1 cellular context compared by ENCODE assay signal in genomic region chr15:76799760-76800159, GRCh38.
TF ChIP-seq lines count a peak whose summit lies in the region.

No MANE protein-coding gene starts in this region.

TF ChIP-seq in K562, 482 proteins besides CTCF, POLR2A, EP300 and RAD21 (continued from another document):
- TF ChIP-seq ATF4 (CRISPR knock-in tag; IDR thresholded peaks at IDR 0.05) (no peak), NFE2 (IDR thresholded peaks at IDR 0.05; ENCODE audit: low read depth) (0 out of 2 replicates have a peak, but pooled peaks have one; percentile 12), JUND (IDR thresholded peaks at IDR 0.05; ENCODE audit: borderline replicate concordance, low read depth, low read length) (peak; percentile 71; the same call in 1 of the 2 replicates), JUND (tag; IDR thresholded peaks at IDR 0.05; ENCODE audit: borderline replicate concordance, low read depth, low read length) (peak; percentile 67; the same call in 1 of the 3 replicates), FOXA3 (CRISPR knock-in tag; conservative IDR thresholded peaks at IDR 0.05 in 1 of 2, IDR thresholded peaks at IDR 0.05 in 1 of 2) (no peak), ARID1B (IDR thresholded peaks at IDR 0.05) (peak; percentile 51), L3MBTL2 (IDR thresholded peaks at IDR 0.05) (no peak), ZNF316 (IDR thresholded peaks at IDR 0.05) (peak; percentile 73), TFAM (CRISPR knock-in tag; conservative IDR thresholded peaks at IDR 0.05) (no peak), ZBTB8A (IDR thresholded peaks at IDR 0.05; ENCODE audit: partially characterized antibody) (no peak), JUN (IDR thresholded peaks at IDR 0.05; ENCODE audit: borderline replicate concordance, low read depth, low read length) (peak; percentile 27; the same call in 1 of the 2 replicates), JUN (CRISPR knock-in tag; IDR thresholded peaks at IDR 0.05; ENCODE audit: borderline replicate concordance) (no peak), PML (IDR thresholded peaks at IDR 0.05; ENCODE audit: low read length) (no peak), EHMT2 (IDR thresholded peaks at IDR 0.05) (no peak), C11orf30 (IDR thresholded peaks at IDR 0.05; ENCODE audit: low read depth) (peak; percentile 77)
- TF ChIP-seq, protein P1, sequence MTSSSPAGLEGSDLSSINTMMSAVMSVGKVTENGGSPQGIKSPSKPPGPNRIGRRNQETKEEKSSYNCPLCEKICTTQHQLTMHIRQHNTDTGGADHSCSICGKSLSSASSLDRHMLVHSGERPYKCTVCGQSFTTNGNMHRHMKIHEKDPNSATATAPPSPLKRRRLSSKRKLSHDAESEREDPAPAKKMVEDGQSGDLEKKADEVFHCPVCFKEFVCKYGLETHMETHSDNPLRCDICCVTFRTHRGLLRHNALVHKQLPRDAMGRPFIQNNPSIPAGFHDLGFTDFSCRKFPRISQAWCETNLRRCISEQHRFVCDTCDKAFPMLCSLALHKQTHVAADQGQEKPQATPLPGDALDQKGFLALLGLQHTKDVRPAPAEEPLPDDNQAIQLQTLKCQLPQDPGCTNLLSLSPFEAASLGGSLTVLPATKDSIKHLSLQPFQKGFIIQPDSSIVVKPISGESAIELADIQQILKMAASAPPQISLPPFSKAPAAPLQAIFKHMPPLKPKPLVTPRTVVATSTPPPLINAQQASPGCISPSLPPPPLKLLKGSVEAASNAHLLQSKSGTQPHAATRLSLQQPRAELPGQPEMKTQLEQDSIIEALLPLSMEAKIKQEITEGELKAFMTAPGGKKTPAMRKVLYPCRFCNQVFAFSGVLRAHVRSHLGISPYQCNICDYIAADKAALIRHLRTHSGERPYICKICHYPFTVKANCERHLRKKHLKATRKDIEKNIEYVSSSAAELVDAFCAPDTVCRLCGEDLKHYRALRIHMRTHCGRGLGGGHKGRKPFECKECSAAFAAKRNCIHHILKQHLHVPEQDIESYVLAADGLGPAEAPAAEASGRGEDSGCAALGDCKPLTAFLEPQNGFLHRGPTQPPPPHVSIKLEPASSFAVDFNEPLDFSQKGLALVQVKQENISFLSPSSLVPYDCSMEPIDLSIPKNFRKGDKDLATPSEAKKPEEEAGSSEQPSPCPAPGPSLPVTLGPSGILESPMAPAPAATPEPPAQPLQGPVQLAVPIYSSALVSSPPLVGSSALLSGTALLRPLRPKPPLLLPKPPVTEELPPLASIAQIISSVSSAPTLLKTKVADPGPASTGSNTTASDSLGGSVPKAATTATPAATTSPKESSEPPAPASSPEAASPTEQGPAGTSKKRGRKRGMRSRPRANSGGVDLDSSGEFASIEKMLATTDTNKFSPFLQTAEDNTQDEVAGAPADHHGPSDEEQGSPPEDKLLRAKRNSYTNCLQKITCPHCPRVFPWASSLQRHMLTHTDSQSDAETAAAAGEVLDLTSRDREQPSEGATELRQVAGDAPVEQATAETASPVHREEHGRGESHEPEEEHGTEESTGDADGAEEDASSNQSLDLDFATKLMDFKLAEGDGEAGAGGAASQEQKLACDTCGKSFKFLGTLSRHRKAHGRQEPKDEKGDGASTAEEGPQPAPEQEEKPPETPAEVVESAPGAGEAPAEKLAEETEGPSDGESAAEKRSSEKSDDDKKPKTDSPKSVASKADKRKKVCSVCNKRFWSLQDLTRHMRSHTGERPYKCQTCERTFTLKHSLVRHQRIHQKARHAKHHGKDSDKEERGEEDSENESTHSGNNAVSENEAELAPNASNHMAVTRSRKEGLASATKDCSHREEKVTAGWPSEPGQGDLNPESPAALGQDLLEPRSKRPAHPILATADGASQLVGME (CRISPR knock-in tag; IDR thresholded peaks at IDR 0.05): no peak
- TF ChIP-seq, protein P2, sequence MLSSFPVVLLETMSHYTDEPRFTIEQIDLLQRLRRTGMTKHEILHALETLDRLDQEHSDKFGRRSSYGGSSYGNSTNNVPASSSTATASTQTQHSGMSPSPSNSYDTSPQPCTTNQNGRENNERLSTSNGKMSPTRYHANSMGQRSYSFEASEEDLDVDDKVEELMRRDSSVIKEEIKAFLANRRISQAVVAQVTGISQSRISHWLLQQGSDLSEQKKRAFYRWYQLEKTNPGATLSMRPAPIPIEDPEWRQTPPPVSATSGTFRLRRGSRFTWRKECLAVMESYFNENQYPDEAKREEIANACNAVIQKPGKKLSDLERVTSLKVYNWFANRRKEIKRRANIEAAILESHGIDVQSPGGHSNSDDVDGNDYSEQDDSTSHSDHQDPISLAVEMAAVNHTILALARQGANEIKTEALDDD (IDR thresholded peaks at IDR 0.05): peak; percentile 47; the same call in 1 of the 2 replicates
- TF ChIP-seq, protein P3, sequence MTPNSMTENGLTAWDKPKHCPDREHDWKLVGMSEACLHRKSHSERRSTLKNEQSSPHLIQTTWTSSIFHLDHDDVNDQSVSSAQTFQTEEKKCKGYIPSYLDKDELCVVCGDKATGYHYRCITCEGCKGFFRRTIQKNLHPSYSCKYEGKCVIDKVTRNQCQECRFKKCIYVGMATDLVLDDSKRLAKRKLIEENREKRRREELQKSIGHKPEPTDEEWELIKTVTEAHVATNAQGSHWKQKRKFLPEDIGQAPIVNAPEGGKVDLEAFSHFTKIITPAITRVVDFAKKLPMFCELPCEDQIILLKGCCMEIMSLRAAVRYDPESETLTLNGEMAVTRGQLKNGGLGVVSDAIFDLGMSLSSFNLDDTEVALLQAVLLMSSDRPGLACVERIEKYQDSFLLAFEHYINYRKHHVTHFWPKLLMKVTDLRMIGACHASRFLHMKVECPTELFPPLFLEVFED (CRISPR knock-in tag; conservative IDR thresholded peaks at IDR 0.05): no peak
